Comparison of ENCODE assay signal across 24 cellular contexts in the genomic region with DNA sequence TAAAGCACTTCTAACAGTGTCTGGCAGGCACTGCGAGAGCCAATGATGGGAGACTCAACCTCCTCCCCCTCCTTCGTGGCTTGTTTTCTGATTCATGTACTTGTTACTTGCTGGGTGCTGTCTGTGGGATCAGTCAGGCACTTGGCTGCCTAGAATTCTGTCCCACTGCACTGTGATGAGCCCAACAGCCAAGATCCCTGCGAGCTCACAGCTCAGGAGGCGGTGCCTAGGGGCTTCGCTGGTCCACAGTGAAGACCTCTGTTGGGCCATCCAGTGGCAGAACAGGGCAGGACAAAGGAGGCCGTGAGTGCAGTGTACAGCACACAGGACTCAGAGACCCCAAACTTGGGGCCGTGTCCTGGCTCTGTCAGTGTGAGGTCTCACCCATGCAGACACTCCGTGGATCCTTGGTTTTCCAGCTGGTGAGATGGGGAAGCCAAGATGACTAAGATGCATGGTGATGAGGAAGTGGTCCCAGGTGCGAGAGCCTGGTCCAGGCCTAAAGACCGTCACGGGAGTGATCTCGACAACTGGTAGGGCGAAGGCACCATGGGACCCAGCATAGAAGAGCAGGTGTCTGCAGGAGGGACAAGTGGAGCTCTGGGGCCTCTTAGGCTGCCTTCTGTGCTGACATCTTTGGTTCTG. TPM values are rescaled to one million over a fixed set of nuclear protein-coding genes. Genes with fewer than 3 reads are reported as not detected.
DNase-seq lines count a peak whose midpoint lies in the region; ATAC-seq and TF ChIP-seq lines count a peak whose summit lies in the region.
"Had no signal": no experiment of that assay in that cellular context is flagged by ENCODE, and none has a peak within 500 bp of the region (broad histone marks: within the 10 kb centered on the region; RNA-seq: fewer than 3 reads in every experiment).

No MANE protein-coding gene starts in this region.

- CTCF ChIA-PET in SK-N-SH (lab: Yijun Ruan, JAX), result interaction anchor here (0.6 to 1.5 kb wide), 5 partner anchors 11 to 276 kb away, joined by 3 to 7 read pairs (median 4); no protein-coding TSS in a partner anchor

- no peaks in the 10 kb centered on the region for H3K9me3 ChIP-seq in SK-N-SH
- H3K9me3 ChIP-seq in gastroesophageal sphincter, result peaks cover 0 to 15% (median 0%) of the 10 kb centered on the region in 3 donors
- peaks cover 21% of the 10 kb centered on the region for H3K9me3 ChIP-seq in mesenchymal stem cell (ENCODE audit: control insufficient read depth, low read length)
- H3K9me3 ChIP-seq: ovary had no signal

- H3K4me3 ChIP-seq in SK-N-SH (ENCODE audit: low read depth in 2 of 2, low read length in 1 of 2), result no peak overlapping the region
- H3K4me3 ChIP-seq in gastroesophageal sphincter, result no peak overlapping the region
- peak overlapping the region in 1 of 2 experiments; percentile 42 for H3K4me3 ChIP-seq in mesenchymal stem cell (ENCODE audit: insufficient read depth in 1 of 2, low read depth in 1 of 2, low read length in 2 of 2)
- H3K4me3 ChIP-seq: ascending aorta; BLaER1 treated with 17β-estradiol and CSF1 and Interleukin-3, amounts not matched to agents 10 nM and 100 nM; left lung; ovary had no signal

- peak; percentile 36 for DNase-seq in SK-N-SH
- DNase-seq in mesenchymal stem cell, result peak; percentile 24
- no peak for DNase-seq in NCI-H1092 treated with DMSO at 0.1 percent for 48 hours (lab: John Stamatoyannopoulos, UW)
- DNase-seq in HK-2 (ENCODE audit: unreplicated experiment), result no peak
- no peak for DNase-seq in epidermal melanocyte (ENCODE audit: insufficient read length, low spot score)
- DNase-seq: activated CD4-positive, alpha-beta T cell treated with anti-CD3 and anti-CD28 coated beads, Interleukin-2, amount 50 U/mL, for 48 hours; activated naive CD4-positive, alpha-beta T cell treated with Interleukin-2 at 50 U/mL for 16 hours; activated T-cell treated with anti-CD3 and anti-CD28 coated beads for 4 hours; foreskin keratinocyte; GF-D8; NCI-H1694; NCI-H2227 treated with DMSO at 0.1 percent for 48 hours; SHP77; T-helper 1 cell had no signal

- peak overlapping the region in 1 of 2 experiments; percentile 37 for H2BK12ac ChIP-seq in mesenchymal stem cell (ENCODE audit: low read length in 2 of 2)

- H3K4ac ChIP-seq in mesenchymal stem cell (ENCODE audit: low read depth in 1 of 2, low read length in 2 of 2), result no peak overlapping the region

- H3K9me2 ChIP-seq in SK-N-SH, result no peaks in the 10 kb centered on the region

- peak overlapping the region in 1 of 2 experiments; percentile 69 for H3K18ac ChIP-seq in mesenchymal stem cell (ENCODE audit: low read depth in 1 of 2, low read length in 2 of 2)

- H3K14ac ChIP-seq in mesenchymal stem cell (ENCODE audit: low read length in 2 of 2), result no peak overlapping the region

- no peak overlapping the region for H2BK120ac ChIP-seq in mesenchymal stem cell (ENCODE audit: low read depth, low read length)

- no peak overlapping the region for H2AFZ ChIP-seq in SK-N-SH (ENCODE audit: low read depth)
- no peak overlapping the region for H2AFZ ChIP-seq in mesenchymal stem cell (ENCODE audit: low read depth, low read length)

- H3K4me2 ChIP-seq in SK-N-SH (no peak overlapping the region), mesenchymal stem cell (ENCODE audit: low read length, poor library complexity, severe bottlenecking) (no peak overlapping the region)

- H3K4me1 ChIP-seq in SK-N-SH (ENCODE audit: control insufficient read depth in 1 of 2, insufficient read depth in 2 of 2, low read depth in 1 of 2, low read length in 1 of 2), result peaks cover 0 to 40% of the 10 kb centered on the region in 2 experiments; a peak in 1 of 4 replicates
- peaks cover 0 to 37% (median 24%) of the 10 kb centered on the region in 3 donors for H3K4me1 ChIP-seq in gastroesophageal sphincter
- peaks cover 37% of the 10 kb centered on the region for H3K4me1 ChIP-seq in mesenchymal stem cell (ENCODE audit: control insufficient read depth, insufficient read depth, low read depth, low read length)
- H3K4me1 ChIP-seq: foreskin keratinocyte had no signal

- POLR2A ChIA-PET in SK-N-SH (lab: Yijun Ruan, JAX), result interaction anchor here (0.8 to 1.9 kb wide), 8 partner anchors 9 to 156 kb away, joined by 3 to 8 read pairs (median 4); a partner anchor contains a TSS

- H3K27me3 ChIP-seq in SK-N-SH (ENCODE audit: insufficient read depth), result no peaks in the 10 kb centered on the region
- peaks cover 34% of the 10 kb centered on the region for H3K27me3 ChIP-seq in gastroesophageal sphincter
- H3K27me3 ChIP-seq in mesenchymal stem cell (ENCODE audit: control insufficient read depth in 1 of 2, insufficient read depth in 1 of 2, low read length in 2 of 2), result peaks cover 5 to 14% of the 10 kb centered on the region in 2 experiments
- H3K27me3 ChIP-seq: ascending aorta, ovary had no signal

- no peak for TF ChIP-seq POLR2A in gastroesophageal sphincter (IDR thresholded peaks at IDR 0.05)

- H4K8ac ChIP-seq in mesenchymal stem cell (ENCODE audit: low read length), result no peak overlapping the region

- ATAC-seq in SK-N-SH treated with all-trans-retinoic acid at 6 μM for 48 hours (no peak; the same call in 2 of the 3 replicates), gastroesophageal sphincter (no peak), HG03280 (IDR thresholded peaks at IDR 0.05; ENCODE audit: unreplicated experiment) (no peak)
- ATAC-seq: foreskin keratinocyte had no signal

- no peaks in the 10 kb centered on the region for H3K79me1 ChIP-seq in mesenchymal stem cell (replicated peaks; ENCODE audit: low read length, poor library complexity, severe bottlenecking)

- H3K9ac ChIP-seq in SK-N-SH, result no peak overlapping the region
- peak overlapping the region; percentile 77 for H3K9ac ChIP-seq in mesenchymal stem cell (ENCODE audit: low read length)
- H3K9ac ChIP-seq: BLaER1 treated with 17β-estradiol and CSF1 and Interleukin-3, amounts not matched to agents 10 nM and 100 nM had no signal

- no peaks in the 10 kb centered on the region for H3K36me3 ChIP-seq in SK-N-SH (replicated peaks in 1 of 2; ENCODE audit: control insufficient read depth in 1 of 2, insufficient read depth in 2 of 2, low read length in 1 of 2)
- no peaks in the 10 kb centered on the region for H3K36me3 ChIP-seq in gastroesophageal sphincter
- no peaks in the 10 kb centered on the region for H3K36me3 ChIP-seq in mesenchymal stem cell (ENCODE audit: control insufficient read depth in 1 of 2, insufficient read depth in 2 of 2, low read depth in 1 of 2, low read length in 2 of 2)
- H3K36me3 ChIP-seq: ascending aorta; BLaER1 treated with 17β-estradiol and CSF1 and Interleukin-3, amounts not matched to agents 10 nM and 100 nM; left lung; ovary had no signal

- WGBS in SK-N-SH (ENCODE audit: low lambda C conversion rate), result 79% methylated on average over 12 of the region's 13 CpGs
- 100% methylated on average over 1 of the region's 13 CpGs; no CpG with 5 or more reads in 1 of the 2 donors for WGBS in gastroesophageal sphincter (ENCODE audit: low coverage in 1 of 2), 2 donors
- WGBS in mesenchymal stem cell, result 96% methylated on average over 12 of the region's 13 CpGs

- no peak for TF ChIP-seq RAD21 in SK-N-SH (IDR thresholded peaks at IDR 0.05; ENCODE audit: low read length)

- H2AK5ac ChIP-seq in mesenchymal stem cell (ENCODE audit: low read length, severe bottlenecking), result no peak overlapping the region

- H3K79me2 ChIP-seq in SK-N-SH (ENCODE audit: insufficient read depth), result no peaks in the 10 kb centered on the region

- no peak overlapping the region for H4K91ac ChIP-seq in mesenchymal stem cell (ENCODE audit: low read length)

- no peak for TF ChIP-seq CTCF in SK-N-SH (IDR thresholded peaks at IDR 0.05)
- no peak for TF ChIP-seq CTCF in gastroesophageal sphincter (IDR thresholded peaks at IDR 0.05)

- no peaks in the 10 kb centered on the region for H3F3A ChIP-seq in SK-N-SH (replicated peaks; ENCODE audit: insufficient read depth)

- H3K27ac ChIP-seq in SK-N-SH (ENCODE audit: low read depth in 2 of 2, low read length in 1 of 2), result peak overlapping the region in 1 of 2 experiments; percentile 91; a peak in 2 of 4 replicates
- peak overlapping the region in 3 of 4 donors; percentile 43 to 60 (median 44) for H3K27ac ChIP-seq in gastroesophageal sphincter
- H3K27ac ChIP-seq in mesenchymal stem cell (ENCODE audit: low read length, poor library complexity, severe bottlenecking), result no peak overlapping the region
- H3K27ac ChIP-seq: 22Rv1; BLaER1 treated with 17β-estradiol and CSF1 and Interleukin-3, amounts not matched to agents 10 nM and 100 nM; foreskin keratinocyte; left lung had no signal

- no peak overlapping the region for H2BK5ac ChIP-seq in mesenchymal stem cell (ENCODE audit: low read depth, low read length, poor library complexity, severe bottlenecking)

- TF ChIP-seq EP300 in SK-N-SH (IDR thresholded peaks at IDR 0.05; ENCODE audit: borderline replicate concordance in 1 of 2, low read depth in 1 of 2, low read length in 1 of 2) (no peak), gastroesophageal sphincter (IDR thresholded peaks at IDR 0.05) (no peak)

- no peaks in the 10 kb centered on the region for H4K20me1 ChIP-seq in SK-N-SH (ENCODE audit: insufficient read depth)
- H4K20me1 ChIP-seq: BLaER1 treated with 17β-estradiol and CSF1 and Interleukin-3, amounts not matched to agents 10 nM and 100 nM had no signal

- H3K23ac ChIP-seq in mesenchymal stem cell (ENCODE audit: low read length in 2 of 2), result no peak overlapping the region

- no peak overlapping the region for H2BK15ac ChIP-seq in mesenchymal stem cell (ENCODE audit: low read depth, poor library complexity, severe bottlenecking)

RNA-seq across cellular contexts. Expression of a gene that starts 19.5 kb away (rescaled TPM):
- polyA plus RNA-seq in SK-N-SH (2012; rRNA removed), result not detected in 2 replicates
- not detected in 2 replicates for polyA plus RNA-seq in SK-N-SH (2012; cell fraction: cytosol; rRNA removed)
- polyA plus RNA-seq in SK-N-SH (2012; cell fraction: nucleus; rRNA removed), result not detected in 2 replicates
- total RNA-seq in gastroesophageal sphincter, result not detected
- polyA plus RNA-seq in mesenchymal stem cell (2013, experiment 1 of 2), result not detected
- polyA plus RNA-seq in mesenchymal stem cell (2013, experiment 2 of 2), result not detected
- total RNA-seq: ascending aorta, foreskin keratinocyte, left lung, MCF 10A, ovary, subcutaneous adipose tissue had no signal
- polyA plus RNA-seq: foreskin keratinocyte, ovary had no signal

RNA-seq across cellular contexts. Expression of a gene that starts 26.4 kb away (rescaled TPM):
- polyA plus RNA-seq in SK-N-SH (2012; rRNA removed), result 5.2 and 7.7 TPM in 2 replicates
- 2.2 and 4.1 TPM in 2 replicates for polyA plus RNA-seq in SK-N-SH (2012; cell fraction: cytosol; rRNA removed)
- polyA plus RNA-seq in SK-N-SH (2012; cell fraction: nucleus; rRNA removed), result 11.1 and 14.3 TPM in 2 replicates
- total RNA-seq in gastroesophageal sphincter, result 10 to 100 TPM in 1 of 4 donors, 1 to 10 TPM in 3; 1.7 to 11.8 (median 5.2) TPM
- polyA plus RNA-seq in mesenchymal stem cell (2013, experiment 1 of 2), result 29.4 TPM
- 28.2 TPM for polyA plus RNA-seq in mesenchymal stem cell (2013, experiment 2 of 2)

RNA-seq across cellular contexts. Expression of a gene that starts 29.2 kb away (rescaled TPM):
- 0.21 and 0.31 TPM in 2 replicates for polyA plus RNA-seq in SK-N-SH (2012; rRNA removed)
- polyA plus RNA-seq in SK-N-SH (2012; cell fraction: cytosol; rRNA removed), result 0.08 and 0.28 TPM in 2 replicates
- 0.27 and 0.68 TPM in 2 replicates for polyA plus RNA-seq in SK-N-SH (2012; cell fraction: nucleus; rRNA removed)
- total RNA-seq in gastroesophageal sphincter, result 1 to 10 TPM; 2.0 to 5.8 (median 3.1) TPM
- polyA plus RNA-seq in mesenchymal stem cell (2013, experiment 1 of 2), result 0.22 TPM
- 0.21 TPM for polyA plus RNA-seq in mesenchymal stem cell (2013, experiment 2 of 2)
- total RNA-seq: foreskin keratinocyte, MCF 10A had no signal
- polyA plus RNA-seq: foreskin keratinocyte had no signal

RNA-seq across cellular contexts. Expression of a gene that starts 45.5 kb away (rescaled TPM):
- polyA plus RNA-seq in SK-N-SH (2012; rRNA removed), result 15.2 and 16.8 TPM in 2 replicates
- polyA plus RNA-seq in SK-N-SH (2012; cell fraction: cytosol; rRNA removed), result 5.8 and 10.5 TPM in 2 replicates
- polyA plus RNA-seq in SK-N-SH (2012; cell fraction: nucleus; rRNA removed), result 44.0 and 46.4 TPM in 2 replicates
- 10 to 100 TPM; 15.3 to 22.3 (median 16.0) TPM for total RNA-seq in gastroesophageal sphincter
- 6.9 TPM for polyA plus RNA-seq in mesenchymal stem cell (2013, experiment 1 of 2)
- 6.9 TPM for polyA plus RNA-seq in mesenchymal stem cell (2013, experiment 2 of 2)

Comparison
In these comparisons a context has a peak if more than half of its experiments do, and no peak if none do; other contexts are left out.
1. DNase-seq: peak in SK-N-SH (single experiment) and mesenchymal stem cell (single experiment); none in NCI-H1092 treated with DMSO at 0.1 percent for 48 hours (single experiment), HK-2 (single experiment) and epidermal melanocyte (single experiment).